ENCODE assay signal across 25 cellular contexts in the genomic region with DNA sequence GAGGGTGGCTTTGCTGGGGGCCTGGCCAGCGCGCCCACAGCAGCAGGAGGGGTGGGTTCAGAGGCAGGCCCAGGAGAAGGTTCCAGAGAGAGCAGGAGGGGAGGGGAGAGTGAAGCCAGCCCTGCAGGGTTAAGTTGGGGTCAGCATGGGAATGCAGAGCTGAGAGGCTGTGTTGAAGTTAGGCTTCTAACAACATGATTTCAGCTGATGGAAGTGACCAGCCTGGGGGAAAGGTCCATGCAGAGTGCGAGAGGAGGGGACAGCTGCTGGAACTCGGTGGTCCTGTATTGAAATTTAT. TPM values are rescaled to one million over a fixed set of nuclear protein-coding genes. Genes with fewer than 3 reads are reported as not detected.
DNase-seq lines count a peak whose midpoint lies in the region; ATAC-seq and TF ChIP-seq lines count a peak whose summit lies in the region.
"Had no signal": no experiment of that assay in that cellular context is flagged by ENCODE, and none has a peak within 500 bp of the region (broad histone marks: within the 10 kb centered on the region; RNA-seq: fewer than 3 reads in every experiment).

No MANE protein-coding gene starts in this region.

- H3K36me3 Mint-ChIP-seq in stimulated activated naive CD8-positive, alpha-beta T cell treated with anti-CD3 and anti-CD28 coated beads, Interleukin-15, Interleukin-2, amounts not matched to agents 100 ng/mL and 50 ng/mL, for 24 hours (ENCODE audit: low read depth), result peaks cover 77% of the 10 kb centered on the region

- H3F3A ChIP-seq in SK-N-SH (replicated peaks; ENCODE audit: insufficient read depth), result peaks cover 3% of the 10 kb centered on the region

- H3K27me3 Mint-ChIP-seq in stimulated activated naive CD8-positive, alpha-beta T cell treated with anti-CD3 and anti-CD28 coated beads, Interleukin-15, Interleukin-2, amounts not matched to agents 100 ng/mL and 50 ng/mL, for 24 hours, result no peaks in the 10 kb centered on the region

- TF ChIP-seq EP300 in SK-N-SH (IDR thresholded peaks at IDR 0.05; ENCODE audit: borderline replicate concordance in 1 of 2, low read depth in 1 of 2, low read length in 1 of 2), result no peak

- CTCF ChIA-PET in SK-N-SH (lab: Yijun Ruan, JAX), result interaction anchor here (1.5 to 2.5 kb wide), 2 partner anchors 10 to 75 kb away, joined by 8 to 11 read pairs; no protein-coding TSS in a partner anchor

- no peaks in the 10 kb centered on the region for H4K20me1 ChIP-seq in SK-N-SH (ENCODE audit: insufficient read depth)

- H2AFZ ChIP-seq in SK-N-SH (ENCODE audit: low read depth), result no peak overlapping the region

- peaks cover 5 to 45% of the 10 kb centered on the region in 2 experiments for H3K36me3 ChIP-seq in SK-N-SH (replicated peaks in 1 of 2; ENCODE audit: control insufficient read depth in 1 of 2, insufficient read depth in 2 of 2, low read length in 1 of 2)
- H3K36me3 ChIP-seq: colonic mucosa had no signal

- no peaks in the 10 kb centered on the region for H3K9me3 ChIP-seq in SK-N-SH
- H3K9me3 ChIP-seq: colonic mucosa, left lung, thyroid gland had no signal

- no peaks in the 10 kb centered on the region for H3K9me3 Mint-ChIP-seq in stimulated activated naive CD8-positive, alpha-beta T cell treated with anti-CD3 and anti-CD28 coated beads, Interleukin-15, Interleukin-2, amounts not matched to agents 100 ng/mL and 50 ng/mL, for 24 hours

- no peak overlapping the region for H3K4me2 ChIP-seq in SK-N-SH
- H3K4me2 ChIP-seq: smooth muscle cell had no signal

- peak overlapping the region; percentile 94 for H3K27ac Mint-ChIP-seq in stimulated activated naive CD8-positive, alpha-beta T cell treated with anti-CD3 and anti-CD28 coated beads, Interleukin-15, Interleukin-2, amounts not matched to agents 100 ng/mL and 50 ng/mL, for 24 hours

- H3K4me3 Mint-ChIP-seq in stimulated activated naive CD8-positive, alpha-beta T cell treated with anti-CD3 and anti-CD28 coated beads, Interleukin-15, Interleukin-2, amounts not matched to agents 100 ng/mL and 50 ng/mL, for 24 hours, result peak overlapping the region; percentile 8

- H3K27me3 ChIP-seq in SK-N-SH (ENCODE audit: insufficient read depth), result no peaks in the 10 kb centered on the region
- H3K27me3 ChIP-seq: colonic mucosa, left lung, thyroid gland had no signal

- POLR2A ChIA-PET in SK-N-SH (lab: Yijun Ruan, JAX), result no interaction called here

- DNase-seq in SK-N-SH, result no peak
- DNase-seq in stimulated activated naive CD8-positive, alpha-beta T cell treated with anti-CD3 and anti-CD28 coated beads, Interleukin-15, Interleukin-2, amounts not matched to agents 100 U/mL and 50 U/mL, for 24 hours, result no peak
- DNase-seq in mesenteric fat pad (ENCODE audit: low spot score), result peak; percentile 59
- DNase-seq in LoVo (ENCODE audit: low spot score), result no peak
- DNase-seq: activated gamma-delta T cell, C1 segment of cervical spinal cord, colonic mucosa, DMS53, KG1, left lung, NCI-H1048, NCI-H2107, NCI-H526 treated with DMSO at 0.1 percent for 48 hours, posterior cingulate gyrus, thyroid gland had no signal

- peaks cover 10 to 18% of the 10 kb centered on the region in 2 experiments; a peak in 3 of 4 replicates for H3K4me1 ChIP-seq in SK-N-SH (ENCODE audit: control insufficient read depth in 1 of 2, insufficient read depth in 2 of 2, low read depth in 1 of 2, low read length in 1 of 2)
- H3K4me1 ChIP-seq: colonic mucosa, thyroid gland had no signal

- peaks cover 21% of the 10 kb centered on the region for H3K4me1 Mint-ChIP-seq in stimulated activated naive CD8-positive, alpha-beta T cell treated with anti-CD3 and anti-CD28 coated beads, Interleukin-15, Interleukin-2, amounts not matched to agents 100 ng/mL and 50 ng/mL, for 24 hours (ENCODE audit: low read depth)

- TF ChIP-seq CTCF in SK-N-SH (IDR thresholded peaks at IDR 0.05), result no peak

- WGBS in SK-N-SH (ENCODE audit: low lambda C conversion rate), result 84% methylated on average over 4 of the region's 4 CpGs

- ATAC-seq in SK-N-SH treated with all-trans-retinoic acid at 6 μM for 48 hours (peak; percentile 12; the same call in 1 of the 3 replicates), HG03457 (IDR thresholded peaks at IDR 0.05; ENCODE audit: unreplicated experiment) (no peak), HG03520 (IDR thresholded peaks at IDR 0.05; ENCODE audit: unreplicated experiment) (no peak)
- no peak for ATAC-seq in stimulated activated naive CD8-positive, alpha-beta T cell treated with anti-CD3 and anti-CD28 coated beads, Interleukin-15, Interleukin-2, amounts not matched to agents 100 U/mL and 50 U/mL, for 24 hours

- H3K4me3 ChIP-seq in SK-N-SH (ENCODE audit: low read depth in 2 of 2, low read length in 1 of 2), result no peak overlapping the region
- H3K4me3 ChIP-seq: colonic mucosa, left lung, smooth muscle cell, thyroid gland had no signal

- no peak for TF ChIP-seq RAD21 in SK-N-SH (IDR thresholded peaks at IDR 0.05; ENCODE audit: low read length)

- no peaks in the 10 kb centered on the region for H3K9me2 ChIP-seq in SK-N-SH

- H3K79me2 ChIP-seq in SK-N-SH (ENCODE audit: insufficient read depth), result no peaks in the 10 kb centered on the region

- H3K9ac ChIP-seq in SK-N-SH, result no peak overlapping the region

- H3K27ac ChIP-seq in SK-N-SH (ENCODE audit: low read depth in 2 of 2, low read length in 1 of 2), result peak overlapping the region in 1 of 2 experiments; percentile 87; a peak in 1 of 4 replicates
- H3K27ac ChIP-seq: 22Rv1, colonic mucosa, epithelial cell of prostate, left lung, thyroid gland had no signal

TF ChIP-seq in SK-N-SH treated with all-trans-retinoic acid at 6 μM for 48 hours, 23 proteins besides CTCF, POLR2A, EP300 and RAD21:
- TF ChIP-seq OSR1 (CRISPR knock-in tag; IDR thresholded peaks at IDR 0.05), result no peak
- TF ChIP-seq, protein P1, sequence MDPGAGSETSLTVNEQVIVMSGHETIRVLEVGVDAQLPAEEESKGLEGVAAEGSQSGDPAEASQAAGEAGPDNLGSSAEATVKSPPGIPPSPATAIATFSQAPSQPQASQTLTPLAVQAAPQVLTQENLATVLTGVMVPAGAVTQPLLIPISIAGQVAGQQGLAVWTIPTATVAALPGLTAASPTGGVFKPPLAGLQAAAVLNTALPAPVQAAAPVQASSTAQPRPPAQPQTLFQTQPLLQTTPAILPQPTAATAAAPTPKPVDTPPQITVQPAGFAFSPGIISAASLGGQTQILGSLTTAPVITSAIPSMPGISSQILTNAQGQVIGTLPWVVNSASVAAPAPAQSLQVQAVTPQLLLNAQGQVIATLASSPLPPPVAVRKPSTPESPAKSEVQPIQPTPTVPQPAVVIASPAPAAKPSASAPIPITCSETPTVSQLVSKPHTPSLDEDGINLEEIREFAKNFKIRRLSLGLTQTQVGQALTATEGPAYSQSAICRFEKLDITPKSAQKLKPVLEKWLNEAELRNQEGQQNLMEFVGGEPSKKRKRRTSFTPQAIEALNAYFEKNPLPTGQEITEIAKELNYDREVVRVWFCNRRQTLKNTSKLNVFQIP (CRISPR knock-in tag; IDR thresholded peaks at IDR 0.05; ENCODE audit: borderline replicate concordance, low read depth), result no peak
TF ChIP-seq in SK-N-SH treated with all-trans-retinoic acid at 6 μM for 48 hours: peak in this region for 0.

TF ChIP-seq in SK-N-SH, 30 proteins besides CTCF, POLR2A, EP300 and RAD21 (continues in another document):
- TF ChIP-seq SIN3A (IDR thresholded peaks at IDR 0.05; ENCODE audit: borderline replicate concordance, low read depth, low read length), result no peak
- no peak for TF ChIP-seq FOSL2 (IDR thresholded peaks at IDR 0.05; ENCODE audit: borderline replicate concordance, low read depth)
- TF ChIP-seq, protein P2, sequence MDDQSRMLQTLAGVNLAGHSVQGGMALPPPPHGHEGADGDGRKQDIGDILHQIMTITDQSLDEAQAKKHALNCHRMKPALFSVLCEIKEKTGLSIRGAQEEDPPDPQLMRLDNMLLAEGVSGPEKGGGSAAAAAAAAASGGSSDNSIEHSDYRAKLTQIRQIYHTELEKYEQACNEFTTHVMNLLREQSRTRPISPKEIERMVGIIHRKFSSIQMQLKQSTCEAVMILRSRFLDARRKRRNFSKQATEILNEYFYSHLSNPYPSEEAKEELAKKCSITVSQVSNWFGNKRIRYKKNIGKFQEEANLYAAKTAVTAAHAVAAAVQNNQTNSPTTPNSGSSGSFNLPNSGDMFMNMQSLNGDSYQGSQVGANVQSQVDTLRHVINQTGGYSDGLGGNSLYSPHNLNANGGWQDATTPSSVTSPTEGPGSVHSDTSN (IDR thresholded peaks at IDR 0.05), result no peak
- no peak for TF ChIP-seq NRF1 (IDR thresholded peaks at IDR 0.05; ENCODE audit: low read depth, low read length)
- TF ChIP-seq MEF2A (IDR thresholded peaks at IDR 0.05; ENCODE audit: borderline replicate concordance, low read depth), result no peak
- TF ChIP-seq TAF1 (IDR thresholded peaks at IDR 0.05; ENCODE audit: borderline replicate concordance, low read depth, low read length), result no peak
- TF ChIP-seq, protein P3, sequence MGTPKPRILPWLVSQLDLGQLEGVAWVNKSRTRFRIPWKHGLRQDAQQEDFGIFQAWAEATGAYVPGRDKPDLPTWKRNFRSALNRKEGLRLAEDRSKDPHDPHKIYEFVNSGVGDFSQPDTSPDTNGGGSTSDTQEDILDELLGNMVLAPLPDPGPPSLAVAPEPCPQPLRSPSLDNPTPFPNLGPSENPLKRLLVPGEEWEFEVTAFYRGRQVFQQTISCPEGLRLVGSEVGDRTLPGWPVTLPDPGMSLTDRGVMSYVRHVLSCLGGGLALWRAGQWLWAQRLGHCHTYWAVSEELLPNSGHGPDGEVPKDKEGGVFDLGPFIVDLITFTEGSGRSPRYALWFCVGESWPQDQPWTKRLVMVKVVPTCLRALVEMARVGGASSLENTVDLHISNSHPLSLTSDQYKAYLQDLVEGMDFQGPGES (IDR thresholded peaks at IDR 0.05; ENCODE audit: low read depth, low read length), result no peak
- no peak for TF ChIP-seq RCOR1 (IDR thresholded peaks at IDR 0.05; ENCODE audit: low read length)

RNA-seq across cellular contexts. Expression of a gene that starts 35.9 kb away (rescaled TPM):
- polyA plus RNA-seq in SK-N-SH (2012; rRNA removed), result 62.5 and 74.0 TPM in 2 replicates
- polyA plus RNA-seq in SK-N-SH (2012; cell fraction: cytosol; rRNA removed), result 22.5 and 26.2 TPM in 2 replicates
- 417 and 453 TPM in 2 replicates for polyA plus RNA-seq in SK-N-SH (2012; cell fraction: nucleus; rRNA removed)
- 48.0 TPM for total RNA-seq in mesenteric fat pad

RNA-seq across cellular contexts. Expression of a gene that starts 38.1 kb away (rescaled TPM):
- 0.06 and 0.07 TPM in 2 replicates for polyA plus RNA-seq in SK-N-SH (2012; rRNA removed)
- polyA plus RNA-seq in SK-N-SH (2012; cell fraction: cytosol; rRNA removed), result not detected in 2 replicates
- 0.17 and 0.19 TPM in 2 replicates for polyA plus RNA-seq in SK-N-SH (2012; cell fraction: nucleus; rRNA removed)
- 0.39 TPM for total RNA-seq in mesenteric fat pad
- total RNA-seq: astrocyte, H1, smooth muscle cell had no signal
- polyA plus RNA-seq: H1, smooth muscle cell had no signal

RNA-seq across cellular contexts. Expression of a gene that starts 40.7 kb away (rescaled TPM):
- polyA plus RNA-seq in SK-N-SH (2012; rRNA removed), result 21.4 and 22.5 TPM in 2 replicates
- polyA plus RNA-seq in SK-N-SH (2012; cell fraction: cytosol; rRNA removed), result 10.3 and 15.5 TPM in 2 replicates
- polyA plus RNA-seq in SK-N-SH (2012; cell fraction: nucleus; rRNA removed), result 14.5 and 15.8 TPM in 2 replicates
- total RNA-seq in mesenteric fat pad, result 26.3 TPM

RNA-seq across cellular contexts. Expression of a gene that starts 48.9 kb away (rescaled TPM):
- polyA plus RNA-seq in SK-N-SH (2012; rRNA removed), result 0.06 TPM in 1 of 2 replicates, not detected in the other
- not detected in 2 replicates for polyA plus RNA-seq in SK-N-SH (2012; cell fraction: cytosol; rRNA removed)
- 0.13 and 0.40 TPM in 2 replicates for polyA plus RNA-seq in SK-N-SH (2012; cell fraction: nucleus; rRNA removed)
- total RNA-seq in mesenteric fat pad, result not detected
- total RNA-seq: astrocyte, H1, smooth muscle cell had no signal
- polyA plus RNA-seq: H1, smooth muscle cell had no signal

RNA-seq across cellular contexts. Expression of a gene that starts 59.3 kb away (rescaled TPM):
- polyA plus RNA-seq in SK-N-SH (2012; rRNA removed), result not detected in 2 replicates
- not detected in 2 replicates for polyA plus RNA-seq in SK-N-SH (2012; cell fraction: cytosol; rRNA removed)
- 0.29 and 0.60 TPM in 2 replicates for polyA plus RNA-seq in SK-N-SH (2012; cell fraction: nucleus; rRNA removed)
- total RNA-seq in mesenteric fat pad, result not detected
- total RNA-seq: astrocyte, H1, SK-MEL-5, smooth muscle cell had no signal
- polyA plus RNA-seq: smooth muscle cell had no signal
